In the genomic region with DNA sequence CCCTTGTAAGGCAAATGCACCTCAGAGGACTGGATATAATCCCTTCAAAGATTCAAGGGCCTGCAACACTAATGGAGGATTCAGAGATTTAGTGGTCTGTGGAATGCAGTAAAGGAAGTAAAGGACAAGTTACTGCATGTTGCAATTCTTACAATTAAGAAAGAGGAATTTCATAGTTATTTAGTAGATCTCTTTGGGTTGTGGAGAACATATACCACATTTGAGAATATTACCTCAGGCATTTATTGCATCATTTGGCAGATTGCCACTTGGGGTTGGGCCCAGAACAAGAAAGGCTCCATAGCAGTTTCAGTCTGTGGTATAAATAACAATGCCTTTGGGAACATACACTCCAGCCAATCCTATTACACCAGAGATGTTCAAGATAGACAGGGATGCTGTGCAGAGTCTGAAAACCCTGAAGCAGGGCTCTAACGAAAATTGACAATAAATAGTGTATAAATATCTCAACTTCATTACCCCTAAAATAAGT, we compare ENCODE assay signal across 11 cellular contexts. TPM values are rescaled to one million over a fixed set of nuclear protein-coding genes. Genes with fewer than 3 reads are reported as not detected.
DNase-seq lines count a peak whose midpoint lies in the region; TF ChIP-seq lines count a peak whose summit lies in the region.
"Had no signal": no experiment of that assay in that cellular context is flagged by ENCODE, and none has a peak within 500 bp of the region (broad histone marks: within the 10 kb centered on the region; RNA-seq: fewer than 3 reads in every experiment).

No MANE protein-coding gene starts in this region.

- 29% methylated on average over 1 of the region's 1 CpG for WGBS in prostate gland

- intact Hi-C loops in prostate gland (cut with DNase I): no loop called here

- H3K27me3 Mint-ChIP-seq in activated T-cell treated with anti-CD3 and anti-CD28 coated beads, Interleukin-2, amount 50 U/mL, for 24 hours: peaks cover 3% of the 10 kb centered on the region
- H3K27me3 Mint-ChIP-seq: naive B cell had no signal

- no peak overlapping the region for H3K4me3 ChIP-seq in prostate gland
- no peak overlapping the region for H3K4me3 ChIP-seq in effector memory CD4-positive, alpha-beta T cell (ENCODE audit: insufficient read depth, low read depth, low read length, poor library complexity, severe bottlenecking)

- no peaks in the 10 kb centered on the region for H3K36me3 ChIP-seq in prostate gland
- no peaks in the 10 kb centered on the region for H3K36me3 ChIP-seq in effector memory CD4-positive, alpha-beta T cell (ENCODE audit: control insufficient read depth, insufficient read depth, low read length)

- no peaks in the 10 kb centered on the region for H3K4me1 Mint-ChIP-seq in activated T-cell treated with anti-CD3 and anti-CD28 coated beads, Interleukin-2, amount 50 U/mL, for 24 hours (ENCODE audit: low read depth)
- H3K4me1 Mint-ChIP-seq: central memory CD8-positive, alpha-beta T cell; naive B cell had no signal

- H3K27me3 ChIP-seq in prostate gland (replicated peaks; ENCODE audit: insufficient read depth): no peaks in the 10 kb centered on the region
- H3K27me3 ChIP-seq in effector memory CD4-positive, alpha-beta T cell (replicated peaks; ENCODE audit: control insufficient read depth, insufficient read depth, low read length, poor library complexity, severe bottlenecking): no peaks in the 10 kb centered on the region

- POLR2A ChIA-PET in HEK293T (lab: Yijun Ruan, JAX): no interaction called here

- DNase-seq in GM04504 (ENCODE audit: low read depth) (peak; percentile 87), NCI-H2171 treated with DMSO at 0.1 percent for 48 hours (lab: John Stamatoyannopoulos, UW) (peak; percentile 58), dermis blood vessel endothelial cell (peak; percentile 63), prostate gland (ENCODE audit: low spot score) (peak; percentile 12), HEK293T (ENCODE audit: extremely low spot score) (no peak)
- no peak for DNase-seq in effector memory CD4-positive, alpha-beta T cell
- no peak for DNase-seq in effector CD8-positive, alpha-beta T cell (lab: John Stamatoyannopoulos, UW)
- no peak for DNase-seq in activated T-cell treated with anti-CD3 and anti-CD28 coated beads, Interleukin-2, amount 50 U/mL, for 24 hours
- DNase-seq: naive B cell; stimulated activated CD8-positive, alpha-beta memory T cell treated with anti-CD3 and anti-CD28 coated beads, Interleukin-4, amount 100 ng/mL, for 48 hours had no signal

- H3K4me3 Mint-ChIP-seq in activated T-cell treated with anti-CD3 and anti-CD28 coated beads, Interleukin-2, amount 50 U/mL, for 24 hours: no peak overlapping the region
- H3K4me3 Mint-ChIP-seq: central memory CD8-positive, alpha-beta T cell; naive B cell had no signal

- no peaks in the 10 kb centered on the region for H3K4me1 ChIP-seq in prostate gland (replicated peaks)
- H3K4me1 ChIP-seq in effector memory CD4-positive, alpha-beta T cell (ENCODE audit: control insufficient read depth, insufficient read depth, low read length, poor library complexity, severe bottlenecking): no peaks in the 10 kb centered on the region

- no peaks in the 10 kb centered on the region for H3K9me3 Mint-ChIP-seq in activated T-cell treated with anti-CD3 and anti-CD28 coated beads, Interleukin-2, amount 50 U/mL, for 24 hours
- H3K9me3 Mint-ChIP-seq: central memory CD8-positive, alpha-beta T cell; naive B cell had no signal

- TF ChIP-seq POLR2A in prostate gland (IDR thresholded peaks at IDR 0.05): no peak

- H3K9me3 ChIP-seq in prostate gland: no peaks in the 10 kb centered on the region
- no peaks in the 10 kb centered on the region for H3K9me3 ChIP-seq in effector memory CD4-positive, alpha-beta T cell (ENCODE audit: control insufficient read depth, low read length)

- no peak overlapping the region for H3K27ac Mint-ChIP-seq in activated T-cell treated with anti-CD3 and anti-CD28 coated beads, Interleukin-2, amount 50 U/mL, for 24 hours
- H3K27ac Mint-ChIP-seq: naive B cell had no signal

- no peak for TF ChIP-seq CTCF in prostate gland (IDR thresholded peaks at IDR 0.05)

- CTCF ChIA-PET in HEK293T (lab: Yijun Ruan, JAX): interaction anchor here (0.6 kb wide), 1 partner anchor 431 kb away, joined by 3 read pairs; no protein-coding TSS in a partner anchor

- H3K36me3 Mint-ChIP-seq in activated T-cell treated with anti-CD3 and anti-CD28 coated beads, Interleukin-2, amount 50 U/mL, for 24 hours (ENCODE audit: low read depth): no peaks in the 10 kb centered on the region
- H3K36me3 Mint-ChIP-seq: naive B cell had no signal

- no peak overlapping the region for H3K27ac ChIP-seq in prostate gland
- H3K27ac ChIP-seq in effector memory CD4-positive, alpha-beta T cell (ENCODE audit: insufficient read depth, low read length, poor library complexity, severe bottlenecking): no peak overlapping the region

TF ChIP-seq in HEK293T, 16 proteins besides CTCF, POLR2A, EP300 and RAD21:
- TF ChIP-seq SUZ12 (IDR thresholded peaks at IDR 0.05) (no peak), HDGF (IDR thresholded peaks at IDR 0.05; ENCODE audit: borderline replicate concordance) (no peak), BHLHE40 (IDR thresholded peaks at IDR 0.05; ENCODE audit: borderline replicate concordance) (no peak), ZNF384 (IDR thresholded peaks at IDR 0.05) (no peak), L3MBTL2 (conservative IDR thresholded peaks at IDR 0.05) (no peak), ARNT (IDR thresholded peaks at IDR 0.05) (no peak), SP1 (IDR thresholded peaks at IDR 0.05) (no peak), TARDBP (IDR thresholded peaks at IDR 0.05) (no peak), FOXA1 (IDR thresholded peaks at IDR 0.05) (no peak), CTBP1 (IDR thresholded peaks at IDR 0.05; ENCODE audit: borderline replicate concordance) (no peak), FOXK2 (IDR thresholded peaks at IDR 0.05) (no peak), NFRKB (IDR thresholded peaks at IDR 0.05) (no peak), FOXM1 (IDR thresholded peaks at IDR 0.05; ENCODE audit: borderline replicate concordance) (no peak), ELF4 (IDR thresholded peaks at IDR 0.05) (no peak), LEF1 (IDR thresholded peaks at IDR 0.05; ENCODE audit: borderline replicate concordance) (no peak)
- TF ChIP-seq, protein P1, sequence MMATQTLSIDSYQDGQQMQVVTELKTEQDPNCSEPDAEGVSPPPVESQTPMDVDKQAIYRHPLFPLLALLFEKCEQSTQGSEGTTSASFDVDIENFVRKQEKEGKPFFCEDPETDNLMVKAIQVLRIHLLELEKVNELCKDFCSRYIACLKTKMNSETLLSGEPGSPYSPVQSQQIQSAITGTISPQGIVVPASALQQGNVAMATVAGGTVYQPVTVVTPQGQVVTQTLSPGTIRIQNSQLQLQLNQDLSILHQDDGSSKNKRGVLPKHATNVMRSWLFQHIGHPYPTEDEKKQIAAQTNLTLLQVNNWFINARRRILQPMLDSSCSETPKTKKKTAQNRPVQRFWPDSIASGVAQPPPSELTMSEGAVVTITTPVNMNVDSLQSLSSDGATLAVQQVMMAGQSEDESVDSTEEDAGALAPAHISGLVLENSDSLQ (IDR thresholded peaks at IDR 0.05): no peak

RNA-seq across cellular contexts. Expression of a gene that starts 20.9 kb away (rescaled TPM):
- total RNA-seq in dermis blood vessel endothelial cell (5.3 and 6.9 TPM in 2 replicates), prostate gland (10 to 100 TPM in 1 of 2 donors, 1 to 10 TPM in 1; 7.2 to 18.6 TPM)

RNA-seq across cellular contexts. Expression of a gene that starts 58.4 kb away (rescaled TPM):
- total RNA-seq in dermis blood vessel endothelial cell (14.8 and 18.5 TPM in 2 replicates), prostate gland (1 to 10 TPM; 6.5 to 9.6 TPM)

Comparison
In these comparisons a context has a peak if more than half of its experiments do, and no peak if none do; other contexts are left out.
1. DNase-seq: peak in GM04504 (single experiment), NCI-H2171 treated with DMSO at 0.1 percent for 48 hours (single experiment), dermis blood vessel endothelial cell (single experiment) and prostate gland (single experiment); none in effector memory CD4-positive, alpha-beta T cell (0 of 3), effector CD8-positive, alpha-beta T cell (single experiment), HEK293T (single experiment) and activated T-cell treated with anti-CD3 and anti-CD28 coated beads, Interleukin-2, amount 50 U/mL, for 24 hours (single experiment).